12 cellular contexts compared by ENCODE assay signal in the genomic region with DNA sequence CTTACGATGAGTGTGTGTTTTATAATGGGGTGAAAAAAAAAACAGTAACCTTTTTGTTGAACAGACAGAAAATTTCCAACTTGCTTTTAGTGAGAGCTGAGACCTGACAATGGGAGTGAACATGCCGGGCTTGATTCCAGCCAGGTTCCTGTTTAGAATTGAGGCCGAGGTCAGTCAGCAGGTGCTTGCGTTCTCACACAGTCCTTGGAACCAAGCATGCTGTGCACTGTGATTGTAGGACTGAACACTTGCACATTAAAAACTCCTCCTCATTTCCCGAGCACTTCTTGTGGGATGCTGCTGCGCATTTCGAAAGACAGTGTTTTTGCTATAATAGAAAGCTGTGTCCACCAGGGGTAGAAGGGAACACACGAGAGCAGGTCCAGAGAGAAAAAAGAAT. TPM values are rescaled to one million over a fixed set of nuclear protein-coding genes. Genes with fewer than 3 reads are reported as not detected.
A peak's percentile ranks its signal among the peaks of the same experiment; 100 is the strongest.
DNase-seq lines count a peak whose midpoint lies in the region; ATAC-seq and TF ChIP-seq lines count a peak whose summit lies in the region.
"Had no signal": no experiment of that assay in that cellular context is flagged by ENCODE, and none has a peak within 500 bp of the region (broad histone marks: within the 10 kb centered on the region; RNA-seq: fewer than 3 reads in every experiment).

No MANE protein-coding gene starts in this region.

- ATAC-seq in naive B cell (ENCODE audit: low read depth in 2 of 2) = no peak
- ATAC-seq in GM21723 (IDR thresholded peaks at IDR 0.05; ENCODE audit: unreplicated experiment) = no peak
- ATAC-seq in left lung = no peak
- ATAC-seq: foreskin keratinocyte had no signal

- H3K9me3 ChIP-seq in BLaER1 treated with 17β-estradiol and CSF1 and Interleukin-3, amounts not matched to agents 10 nM and 100 nM (replicated peaks in 1 of 11) = 0 out of 22 replicates have a peak, but pooled peaks cover 0 to 4% (median 0%) of the 10 kb centered on the region in 11 experiments
- H3K9me3 ChIP-seq in colonic mucosa (no peaks in the 10 kb centered on the region), left lung (no peaks in the 10 kb centered on the region)

- intact Hi-C loops in colonic mucosa (cut with DNase I) = no loop called here
- intact Hi-C loops in left lung (cut with DNase I) = no loop called here

- peak; percentile 34 for DNase-seq in colonic mucosa
- DNase-seq in naive B cell = no peak
- DNase-seq in left lung = no peak
- no peak for DNase-seq in HUDEP-2 (lab: John Stamatoyannopoulos, UW; ENCODE audit: unreplicated experiment in 76 of 76)
- DNase-seq in NCI-H2107 (lab: John Stamatoyannopoulos, UW) = no peak
- DNase-seq: foreskin keratinocyte, NCI-H510A treated with DMSO at 0.1 percent for 48 hours, SIG-M5 had no signal

- H3K27me3 Mint-ChIP-seq in naive B cell = no peaks in the 10 kb centered on the region

- peak overlapping the region in 5 of 6 donors; percentile 5 to 93 (median 48) for H3K27ac Mint-ChIP-seq in naive B cell

- H3K27ac ChIP-seq in BLaER1 treated with 17β-estradiol and CSF1 and Interleukin-3, amounts not matched to agents 10 nM and 100 nM = peak overlapping the region in 1 of 11 experiments; percentile 52; a peak in 2 of 22 replicates
- H3K27ac ChIP-seq in colonic mucosa (no peak overlapping the region), left lung (peak overlapping the region in 1 of 2 donors; percentile 57)
- H3K27ac ChIP-seq: foreskin keratinocyte, KMS-11 had no signal

- no peak overlapping the region for H3K9ac ChIP-seq in BLaER1 treated with 17β-estradiol and CSF1 and Interleukin-3, amounts not matched to agents 10 nM and 100 nM
- no peak overlapping the region for H3K9ac ChIP-seq in colonic mucosa (ENCODE audit: low read depth in 2 of 2, low read length in 2 of 2)
- H3K9ac ChIP-seq: KMS-11 had no signal

- H3K27me3 ChIP-seq in BLaER1 treated with 17β-estradiol and CSF1 and Interleukin-3, amounts not matched to agents 10 nM and 100 nM = no peaks in the 10 kb centered on the region
- no peaks in the 10 kb centered on the region for H3K27me3 ChIP-seq in colonic mucosa
- H3K27me3 ChIP-seq in left lung = no peaks in the 10 kb centered on the region
- H3K27me3 ChIP-seq: foreskin keratinocyte had no signal

- TF ChIP-seq CTCF in GM12873 (IDR thresholded peaks at IDR 0.05; ENCODE audit: insufficient read depth, low read depth, low read length, missing control alignments) = peak; percentile 13
- no peak for TF ChIP-seq CTCF in colonic mucosa (IDR thresholded peaks at IDR 0.05)
- no peak for TF ChIP-seq CTCF in left lung (IDR thresholded peaks at IDR 0.05)

- peaks cover 3 to 100% (median 74%) of the 10 kb centered on the region in 11 experiments; a peak in 19 of 22 replicates for H4K20me1 ChIP-seq in BLaER1 treated with 17β-estradiol and CSF1 and Interleukin-3, amounts not matched to agents 10 nM and 100 nM

- H3K4me2 ChIP-seq in BLaER1 treated with 17β-estradiol and CSF1 and Interleukin-3, amounts not matched to agents 10 nM and 100 nM = peak overlapping the region in 10 of 11 experiments; percentile 6 to 94 (median 87); a peak in 18 of 22 replicates
- H3K4me2 ChIP-seq: KMS-11 had no signal

- H3K4me1 ChIP-seq in BLaER1 treated with 17β-estradiol and CSF1 and Interleukin-3, amounts not matched to agents 10 nM and 100 nM = peaks cover 53 to 95% (median 88%) of the 10 kb centered on the region in 10 experiments
- H3K4me1 ChIP-seq in colonic mucosa = no peaks in the 10 kb centered on the region
- H3K4me1 ChIP-seq in left lung = peaks cover 6 to 64% of the 10 kb centered on the region in 2 donors

- H3K36me3 Mint-ChIP-seq in naive B cell = peaks cover 0 to 10% of the 10 kb centered on the region in 2 donors

- peak overlapping the region in 1 of 8 donors; percentile 11 for H3K4me3 Mint-ChIP-seq in naive B cell

- H3K4me3 ChIP-seq in BLaER1 treated with 17β-estradiol and CSF1 and Interleukin-3, amounts not matched to agents 10 nM and 100 nM = no peak overlapping the region
- no peak overlapping the region for H3K4me3 ChIP-seq in colonic mucosa
- no peak overlapping the region for H3K4me3 ChIP-seq in left lung

- peaks cover 6 to 69% (median 38%) of the 10 kb centered on the region in 11 experiments; a peak in 21 of 22 replicates for H3K36me3 ChIP-seq in BLaER1 treated with 17β-estradiol and CSF1 and Interleukin-3, amounts not matched to agents 10 nM and 100 nM
- H3K36me3 ChIP-seq in colonic mucosa = no peaks in the 10 kb centered on the region
- peaks cover 0 to 6% of the 10 kb centered on the region in 2 donors for H3K36me3 ChIP-seq in left lung

- H3K9me3 Mint-ChIP-seq in naive B cell = no peaks in the 10 kb centered on the region

- peaks cover 64 to 82% (median 80%) of the 10 kb centered on the region in 3 donors for H3K4me1 Mint-ChIP-seq in naive B cell

RNA-seq across cellular contexts. Expression of a gene that starts 51.8 kb away (rescaled TPM):
- total RNA-seq in colonic mucosa = 1 to 10 TPM; 4.8 to 6.2 TPM
- polyA plus RNA-seq in naive B cell (ENCODE audit: low read depth in 6 of 6) = 10 to 100 TPM; 52.2 to 86.7 (median 68.1) TPM
- 10 to 100 TPM; 17.6 to 20.2 TPM for total RNA-seq in left lung
